Comparison of ENCODE assay signal across 21 cellular contexts in genomic region chr10:25641576-25641975, GRCh38.
DNase-seq lines count a peak whose midpoint lies in the region; ATAC-seq and TF ChIP-seq lines count a peak whose summit lies in the region.
"Had no signal": no experiment of that assay in that cellular context is flagged by ENCODE, and none has a peak within 500 bp of the region (broad histone marks: within the 10 kb centered on the region; RNA-seq: fewer than 3 reads in every experiment).

No MANE protein-coding gene starts in this region.

- H3K4me3 ChIP-seq in parathyroid adenoma (ENCODE audit: low read depth, low read length) = no peak overlapping the region
- H3K4me3 ChIP-seq: A549; BLaER1 treated with 17β-estradiol and CSF1 and Interleukin-3, amounts not matched to agents 10 nM and 100 nM; GM23248 had no signal

- DNase-seq in A172 (ENCODE audit: low spot score) (peak; percentile 4), LHCN-M2 (ENCODE audit: low read depth) (peak; percentile 3), cerebellar nuclear complex (lab: John Stamatoyannopoulos, UW) (peak; percentile 54 to 62), foreskin melanocyte (no peak)
- DNase-seq in effector CD8-positive, alpha-beta T cell (lab: John Stamatoyannopoulos, UW) = no peak
- DNase-seq in activated naive CD4-positive, alpha-beta T cell treated with Interleukin-2 at 50 U/mL for 16 hours = no peak
- DNase-seq: ACHN; AML-193; BE2C; CD4-positive, alpha-beta T cell; CD8-positive, alpha-beta memory T cell; DMS53; DMS79 treated with DMSO at 0.1 percent for 48 hours; GM23248; H7; HCEC 1CT had no signal

- H3K27me3 ChIP-seq in parathyroid adenoma (ENCODE audit: control insufficient read depth, insufficient read depth, low read length) = no peaks in the 10 kb centered on the region
- H3K27me3 ChIP-seq: BE2C; BLaER1 treated with 17β-estradiol and CSF1 and Interleukin-3, amounts not matched to agents 10 nM and 100 nM had no signal

- H3K9ac ChIP-seq in parathyroid adenoma = no peak overlapping the region
- H3K9ac ChIP-seq: BLaER1 treated with 17β-estradiol and CSF1 and Interleukin-3, amounts not matched to agents 10 nM and 100 nM; GM23248 had no signal

- peak overlapping the region; percentile 30 for H3K27ac ChIP-seq in parathyroid adenoma
- H3K27ac ChIP-seq: 22Rv1; A549; BLaER1 treated with 17β-estradiol and CSF1 and Interleukin-3, amounts not matched to agents 10 nM and 100 nM; GM23248 had no signal

- TF ChIP-seq CTCF in parathyroid adenoma (IDR thresholded peaks at IDR 0.05) = no peak

- no peak for ATAC-seq in GM21723 (IDR thresholded peaks at IDR 0.05; ENCODE audit: unreplicated experiment)
- ATAC-seq: A549 had no signal

- H3K36me3 ChIP-seq in parathyroid adenoma (ENCODE audit: control insufficient read depth, insufficient read depth, low read length) = no peaks in the 10 kb centered on the region
- H3K36me3 ChIP-seq: BE2C; BLaER1 treated with 17β-estradiol and CSF1 and Interleukin-3, amounts not matched to agents 10 nM and 100 nM had no signal

- H3K79me2 ChIP-seq in parathyroid adenoma = no peaks in the 10 kb centered on the region

- no peak overlapping the region for H3K4me2 ChIP-seq in parathyroid adenoma (ENCODE audit: low read length)
- H3K4me2 ChIP-seq: A549; BLaER1 treated with 17β-estradiol and CSF1 and Interleukin-3, amounts not matched to agents 10 nM and 100 nM had no signal

- no peaks in the 10 kb centered on the region for H3K9me3 ChIP-seq in parathyroid adenoma (ENCODE audit: control insufficient read depth, low read length)
- H3K9me3 ChIP-seq: BE2C; BLaER1 treated with 17β-estradiol and CSF1 and Interleukin-3, amounts not matched to agents 10 nM and 100 nM had no signal

- H2AFZ ChIP-seq in parathyroid adenoma = peak overlapping the region; percentile 65
- H2AFZ ChIP-seq: GM23248 had no signal

- H3K4me1 ChIP-seq in parathyroid adenoma = no peaks in the 10 kb centered on the region
- H3K4me1 ChIP-seq: A549; BE2C; BLaER1 treated with 17β-estradiol and CSF1 and Interleukin-3, amounts not matched to agents 10 nM and 100 nM had no signal

Comparison
In these comparisons a context has a peak if more than half of its experiments do, and no peak if none do; other contexts are left out.
1. DNase-seq: peak in A172 (single experiment), LHCN-M2 (single experiment) and cerebellar nuclear complex (2 of 2); none in foreskin melanocyte (single experiment), effector CD8-positive, alpha-beta T cell (single experiment) and activated naive CD4-positive, alpha-beta T cell treated with Interleukin-2 at 50 U/mL for 16 hours (single experiment).